In genomic region chr17:62925267-62925836, GRCh38 we compare ENCODE assay signal across 24 cellular contexts.
"Had no signal": no experiment of that assay in that cellular context is flagged by ENCODE, and none has a peak within 500 bp of the region (broad histone marks: within the 10 kb centered on the region; RNA-seq: fewer than 3 reads in every experiment).

No MANE protein-coding gene starts in this region.

- DNase-seq: activated CD8-positive, alpha-beta memory T cell treated with anti-CD3 and anti-CD28 coated beads for 24 hours; activated CD8-positive, alpha-beta memory T cell treated with anti-CD3 and anti-CD28 coated beads, Interleukin-2, amount 50 U/mL, for 4 hours; activated naive CD4-positive, alpha-beta T cell; activated T-cell treated with anti-CD3 and anti-CD28 coated beads, Interleukin-2, amount 50 U/mL, for 24 hours; adrenal gland; brain microvascular endothelial cell; caudate nucleus; effector CD4-positive, alpha-beta T cell; hypothalamus; islet precursor cell; left cardiac atrium; pancreas; psoas muscle; stimulated activated CD4-positive, alpha-beta T cell treated with anti-CD3 and anti-CD28 coated beads, Interleukin-1b, Interleukin-23, amount 100 ng/mL, for 48 hours; substantia nigra; thyroid gland had no signal

- H3K9me3 ChIP-seq: adrenal gland, ascending aorta, neutrophil, pancreas, psoas muscle, right atrium auricular region, thyroid gland had no signal

- H3K4me3 ChIP-seq: adrenal gland, ascending aorta, pancreas, psoas muscle, right atrium auricular region, skin epidermis, thyroid gland had no signal

- H3K36me3 ChIP-seq: adrenal gland, ascending aorta, brain microvascular endothelial cell, neutrophil, pancreas, right atrium auricular region, thyroid gland had no signal

- FAIRE-seq: endometrium, frontal cortex, pancreas, TTC549 had no signal

- H3K27me3 ChIP-seq: adrenal gland, ascending aorta, brain microvascular endothelial cell, neutrophil, pancreas, right atrium auricular region, thyroid gland had no signal

- ATAC-seq: activated T-helper 17 cell treated with anti-CD3 and anti-CD28 coated beads, Interleukin-2, amount 50 U/mL, for 72 hours; left cardiac atrium; pancreas; psoas muscle had no signal

- H3K27ac ChIP-seq: adrenal gland, ascending aorta, brain microvascular endothelial cell, neutrophil, pancreas, psoas muscle, right atrium auricular region, skin epidermis, thyroid gland had no signal

- H3K4me1 ChIP-seq: adrenal gland, ascending aorta, pancreas, psoas muscle, right atrium auricular region, thyroid gland had no signal
